In the genomic region with DNA sequence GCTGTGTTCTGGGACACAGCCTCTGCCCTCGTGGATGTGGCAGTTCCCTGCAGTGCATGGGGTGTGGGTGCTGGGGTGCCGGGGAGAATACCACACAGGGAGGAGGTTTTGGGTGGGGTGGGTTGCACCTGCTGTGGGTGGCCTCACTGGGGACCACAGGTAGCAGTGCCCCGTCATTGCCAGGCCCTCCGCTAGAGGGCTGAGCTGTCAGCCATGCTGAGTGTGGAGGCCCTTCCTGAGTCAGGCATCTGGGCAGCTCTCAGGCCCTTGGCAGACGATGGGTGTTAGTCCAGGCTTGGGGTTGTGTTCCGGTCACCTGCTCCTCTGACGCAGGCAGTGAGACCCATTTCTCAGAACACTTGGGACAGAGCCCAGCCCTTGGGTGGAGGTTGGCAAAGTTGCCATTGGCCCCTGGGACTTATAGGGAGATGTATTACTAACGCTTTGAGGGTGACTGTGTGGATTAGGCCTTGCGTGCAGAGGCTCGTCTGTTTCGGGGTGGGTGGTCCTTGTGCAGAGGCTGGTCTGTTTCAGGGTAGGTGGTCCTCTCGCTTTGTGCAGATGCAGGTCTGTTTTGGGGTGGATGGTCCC, we compare ENCODE assay signal across 19 cellular contexts. TPM values are rescaled to one million over a fixed set of nuclear protein-coding genes. Genes with fewer than 3 reads are reported as not detected.
A peak's percentile ranks its signal among the peaks of the same experiment; 100 is the strongest.
DNase-seq lines count a peak whose midpoint lies in the region; ATAC-seq, FAIRE-seq and TF ChIP-seq lines count a peak whose summit lies in the region.
"Had no signal": no experiment of that assay in that cellular context is flagged by ENCODE, and none has a peak within 500 bp of the region (broad histone marks: within the 10 kb centered on the region; RNA-seq: fewer than 3 reads in every experiment).

No MANE protein-coding gene starts in this region.

- peaks cover 6% of the 10 kb centered on the region for H3K4me1 Mint-ChIP-seq in T-helper 2 cell treated with Interferon-gamma antibody and Interleukin-4, amounts not matched to agents 5 μg/mL and 100 μg/mL, for 36 hours (ENCODE audit: low read depth)
- H3K4me1 Mint-ChIP-seq: nephron had no signal

- DNase-seq in LNCaP clone FGC (ENCODE audit: low read depth) (no peak), bronchial epithelial cell (ENCODE audit: low read depth) (no peak), left cardiac atrium (peak; percentile 67), thoracic aorta (ENCODE audit: low spot score) (no peak), COR-L47 (lab: John Stamatoyannopoulos, UW) (no peak), activated T-cell treated with anti-CD3 and anti-CD28 coated beads for 4 hours (no peak)
- no peak for DNase-seq in T-helper 2 cell treated with Interferon-gamma antibody and Interleukin-4, amounts not matched to agents 5 μg/mL and 100 μg/mL, for 36 hours (ENCODE audit: low spot score)
- DNase-seq: activated CD8-positive, alpha-beta memory T cell treated with anti-CD3 and anti-CD28 coated beads, Interleukin-2, amount 50 U/mL, for 4 hours; activated naive CD8-positive, alpha-beta T cell treated with anti-CD3 and anti-CD28 coated beads, Interleukin-2, amount 10 ng/mL, durations not matched to agents 7 days and 5 days; CD4-positive, CD25-positive, alpha-beta regulatory T cell; GF-D8; head of caudate nucleus; KG1; NCI-H2029 treated with DMSO at 0.1 percent for 48 hours; small intestine; testis had no signal

- intact Hi-C loops in left cardiac atrium (cut with DNase I) = no loop called here

- no peak for TF ChIP-seq POLR2A in GM18505 (IDR thresholded peaks at IDR 0.05; ENCODE audit: borderline replicate concordance, extremely low read depth, insufficient read depth, insufficient read length)

- no peaks in the 10 kb centered on the region for H3K4me1 ChIP-seq in thoracic aorta (ENCODE audit: control insufficient read depth in 1 of 2, low read depth in 2 of 2)
- H3K4me1 ChIP-seq: SJCRH30, testis had no signal

- H3K27me3 ChIP-seq in bronchial epithelial cell (ENCODE audit: control insufficient read depth, insufficient read depth, low read length) (no peaks in the 10 kb centered on the region), thoracic aorta (replicated peaks; ENCODE audit: insufficient read depth) (no peaks in the 10 kb centered on the region)
- H3K27me3 ChIP-seq: SJCRH30, testis had no signal

- H3K4me3 ChIP-seq in LNCaP clone FGC (ENCODE audit: low read depth, low read length) (no peak overlapping the region), bronchial epithelial cell (ENCODE audit: low read depth, low read length) (no peak overlapping the region), thoracic aorta (no peak overlapping the region)
- H3K4me3 ChIP-seq: SJCRH30, testis had no signal

- H3K36me3 ChIP-seq in bronchial epithelial cell (ENCODE audit: control insufficient read depth, insufficient read depth, low read length) (peaks cover 20% of the 10 kb centered on the region), thoracic aorta (peaks cover 46% of the 10 kb centered on the region)

- peak; percentile 75 for FAIRE-seq in bronchial epithelial cell (lab: Jason Lieb, UNC)
- FAIRE-seq: small intestine had no signal

- H3K27ac ChIP-seq in thoracic aorta = peak overlapping the region in 1 of 2 donors; percentile 31
- H3K27ac ChIP-seq: SJCRH30, testis had no signal

- no peak overlapping the region for H3K4me3 Mint-ChIP-seq in T-helper 2 cell treated with Interferon-gamma antibody and Interleukin-4, amounts not matched to agents 5 μg/mL and 100 μg/mL, for 36 hours
- H3K4me3 Mint-ChIP-seq: activated naive CD8-positive, alpha-beta T cell treated with anti-CD3 and anti-CD28 coated beads, Interleukin-2, amount 10 ng/mL, durations not matched to agents 7 days and 5 days; CD4-positive, CD25-positive, alpha-beta regulatory T cell; nephron had no signal

- ATAC-seq in left cardiac atrium = peak; percentile 91 to 93
- peak; percentile 72 for ATAC-seq in thoracic aorta (ENCODE audit: insufficient number of reproducible peaks, low FRiP score, low read depth)
- no peak for ATAC-seq in GM18505 (IDR thresholded peaks at IDR 0.05; ENCODE audit: unreplicated experiment)

- H3K9me3 ChIP-seq in thoracic aorta = no peaks in the 10 kb centered on the region
- H3K9me3 ChIP-seq: SJCRH30, testis had no signal

- H3K27me3 Mint-ChIP-seq in T-helper 2 cell treated with Interferon-gamma antibody and Interleukin-4, amounts not matched to agents 5 μg/mL and 100 μg/mL, for 36 hours (ENCODE audit: low read depth) = no peaks in the 10 kb centered on the region
- H3K27me3 Mint-ChIP-seq: activated naive CD8-positive, alpha-beta T cell treated with anti-CD3 and anti-CD28 coated beads, Interleukin-2, amount 10 ng/mL, durations not matched to agents 7 days and 5 days; CD4-positive, CD25-positive, alpha-beta regulatory T cell had no signal

- H3K36me3 Mint-ChIP-seq in T-helper 2 cell treated with Interferon-gamma antibody and Interleukin-4, amounts not matched to agents 5 μg/mL and 100 μg/mL, for 36 hours (ENCODE audit: low read depth) = peaks cover 45% of the 10 kb centered on the region

- 0 out of 2 replicates have a peak, but pooled peaks have one; percentile 22 for TF ChIP-seq CTCF in LNCaP clone FGC (IDR thresholded peaks at IDR 0.05; ENCODE audit: control insufficient read depth, extremely low read depth, insufficient read depth)
- no peak for TF ChIP-seq CTCF in bronchial epithelial cell (IDR thresholded peaks at IDR 0.05; ENCODE audit: insufficient read depth, low read length, severe bottlenecking)
- peak; percentile 28 for TF ChIP-seq CTCF in thoracic aorta (IDR thresholded peaks at IDR 0.05)

- H3K27ac Mint-ChIP-seq in T-helper 2 cell treated with Interferon-gamma antibody and Interleukin-4, amounts not matched to agents 5 μg/mL and 100 μg/mL, for 36 hours = no peak overlapping the region
- H3K27ac Mint-ChIP-seq: activated naive CD8-positive, alpha-beta T cell treated with anti-CD3 and anti-CD28 coated beads, Interleukin-2, amount 10 ng/mL, durations not matched to agents 7 days and 5 days; CD4-positive, CD25-positive, alpha-beta regulatory T cell; nephron had no signal

- no peaks in the 10 kb centered on the region for H3K9me3 Mint-ChIP-seq in T-helper 2 cell treated with Interferon-gamma antibody and Interleukin-4, amounts not matched to agents 5 μg/mL and 100 μg/mL, for 36 hours
- H3K9me3 Mint-ChIP-seq: activated naive CD8-positive, alpha-beta T cell treated with anti-CD3 and anti-CD28 coated beads, Interleukin-2, amount 10 ng/mL, durations not matched to agents 7 days and 5 days; CD4-positive, CD25-positive, alpha-beta regulatory T cell; nephron had no signal

RNA-seq across cellular contexts. Expression of gene PCNT, which starts 23.9 kb away (rescaled TPM):
- total RNA-seq in bronchial epithelial cell = 11.1 and 11.3 TPM in 2 replicates
- 10 to 100 TPM; 31.8 to 50.2 TPM for total RNA-seq in left cardiac atrium
- total RNA-seq in thoracic aorta = 10 to 100 TPM; 46.8 to 51.4 TPM

RNA-seq across cellular contexts. Expression of gene C21orf58, which starts 24.2 kb away (rescaled TPM):
- 0.53 and 0.77 TPM in 2 replicates for total RNA-seq in bronchial epithelial cell
- 1 to 10 TPM; 1.0 to 2.5 TPM for total RNA-seq in left cardiac atrium
- 1 to 10 TPM in 1 of 2 donors, under 1 TPM in 1; 0.81 to 3.2 TPM for total RNA-seq in thoracic aorta
